ENCODE assay signal across 8 cellular contexts in genomic region chr19:31356587-31357314, GRCh38. TPM values are rescaled to one million over a fixed set of nuclear protein-coding genes. Genes with fewer than 3 reads are reported as not detected.
DNase-seq lines count a peak whose midpoint lies in the region; ATAC-seq, FAIRE-seq and TF ChIP-seq lines count a peak whose summit lies in the region.

No MANE protein-coding gene starts in this region.

- no peak overlapping the region for H3K27ac ChIP-seq in esophagus squamous epithelium

- peaks cover 81% of the 10 kb centered on the region for H3K27me3 Mint-ChIP-seq in activated CD8-positive, alpha-beta T cell treated with anti-CD3 and anti-CD28 coated beads for 36 hours

- peak; percentile 91 for ATAC-seq in activated CD8-positive, alpha-beta T cell treated with anti-CD3 and anti-CD28 coated beads for 36 hours
- no peak for ATAC-seq in GM18868 (IDR thresholded peaks at IDR 0.05; ENCODE audit: unreplicated experiment)
- ATAC-seq in GM18520 (IDR thresholded peaks at IDR 0.05; ENCODE audit: unreplicated experiment), result no peak

- FAIRE-seq in D721Med (lab: Jason Lieb, UNC), result no peak

- H3K36me3 ChIP-seq in H7 (replicated peaks; ENCODE audit: control insufficient read depth, insufficient read depth, low read length) (no peaks in the 10 kb centered on the region), esophagus squamous epithelium (no peaks in the 10 kb centered on the region)

- peak; percentile 93 for DNase-seq in H7
- DNase-seq in activated CD8-positive, alpha-beta T cell treated with anti-CD3 and anti-CD28 coated beads for 36 hours, result peak; percentile 77
- no peak for DNase-seq in esophagus squamous epithelium (lab: John Stamatoyannopoulos, UW)
- DNase-seq in retina, result peak; percentile 45
- no peak for DNase-seq in D721Med (ENCODE audit: insufficient read length, low spot score)
- DNase-seq in NCI-H2081 (lab: John Stamatoyannopoulos, UW), result no peak

- H3K9me3 Mint-ChIP-seq in activated CD8-positive, alpha-beta T cell treated with anti-CD3 and anti-CD28 coated beads for 36 hours, result no peaks in the 10 kb centered on the region

- POLR2A ChIA-PET in activated CD8-positive, alpha-beta T cell treated with anti-CD3 and anti-CD28 coated beads for 36 hours (lab: Charles Lee), result no interaction called here

- H3K4me3 Mint-ChIP-seq in activated CD8-positive, alpha-beta T cell treated with anti-CD3 and anti-CD28 coated beads for 36 hours, result no peak overlapping the region

- no peaks in the 10 kb centered on the region for H3K9me3 ChIP-seq in esophagus squamous epithelium

- no peak for TF ChIP-seq POLR2A in esophagus squamous epithelium (IDR thresholded peaks at IDR 0.05)

- peaks cover 33% of the 10 kb centered on the region for H3K4me1 Mint-ChIP-seq in activated CD8-positive, alpha-beta T cell treated with anti-CD3 and anti-CD28 coated beads for 36 hours (ENCODE audit: low read depth)

- H3K27me3 ChIP-seq in H7 (ENCODE audit: control insufficient read depth, insufficient read depth, low read length) (peaks cover 54% of the 10 kb centered on the region), esophagus squamous epithelium (peaks cover 0 to 68% (median 8%) of the 10 kb centered on the region in 4 donors)

- 15 to 17% methylated on average over 19 to 28 of the region's 33 CpGs for WGBS in esophagus squamous epithelium, 2 donors

- H3K27ac Mint-ChIP-seq in activated CD8-positive, alpha-beta T cell treated with anti-CD3 and anti-CD28 coated beads for 36 hours, result no peak overlapping the region

- TF ChIP-seq CTCF in activated CD8-positive, alpha-beta T cell treated with anti-CD3 and anti-CD28 coated beads for 36 hours (IDR thresholded peaks at IDR 0.05), result peak; percentile 65
- TF ChIP-seq CTCF in esophagus squamous epithelium (IDR thresholded peaks at IDR 0.05), result peak; percentile 16 to 65 (median 50)
- no peak for TF ChIP-seq CTCF in D721Med (IDR thresholded peaks at IDR 0.05; ENCODE audit: insufficient read depth, missing control alignments)

- H3K4me3 ChIP-seq in H7 (ENCODE audit: insufficient read depth, low read depth, low read length) (peak overlapping the region; percentile 13), esophagus squamous epithelium (peak overlapping the region in 1 of 4 donors; percentile 46)

- peaks cover 11 to 38% (median 14%) of the 10 kb centered on the region in 3 donors for H3K4me1 ChIP-seq in esophagus squamous epithelium

- intact Hi-C loops in activated CD8-positive, alpha-beta T cell treated with anti-CD3 and anti-CD28 coated beads for 36 hours (cut with micrococcal nuclease), result loop anchor here (2.0 to 10.0 kb wide), 4 partner anchors 142 to 674 kb away; no protein-coding TSS in a partner anchor
- intact Hi-C loops in esophagus squamous epithelium (cut with DNase I), result no loop called here

- H3K36me3 Mint-ChIP-seq in activated CD8-positive, alpha-beta T cell treated with anti-CD3 and anti-CD28 coated beads for 36 hours (ENCODE audit: low read depth), result no peaks in the 10 kb centered on the region

- CTCF ChIA-PET in activated CD8-positive, alpha-beta T cell treated with anti-CD3 and anti-CD28 coated beads for 36 hours (lab: Charles Lee), result interaction anchor here (1.3 to 2.5 kb wide), 4 partner anchors 9 to 674 kb away, joined by 3 to 7 read pairs (median 4); no protein-coding TSS in a partner anchor

RNA-seq across cellular contexts. Expression of gene TSHZ3, which starts 7.5 kb away (rescaled TPM):
- 2.0 and 2.7 TPM in 2 replicates for total RNA-seq in H7 (2014; rRNA removed; shearing (Covaris generic))
- total RNA-seq in activated CD8-positive, alpha-beta T cell treated with anti-CD3 and anti-CD28 coated beads for 36 hours, result under 1 TPM; 0.16 to 0.38 TPM
- 1 to 10 TPM in 3 of 4 donors, under 1 TPM in 1; 0.19 to 5.3 (median 1.9) TPM for total RNA-seq in esophagus squamous epithelium

Comparison
In these comparisons a context has a peak if more than half of its experiments do, and no peak if none do; other contexts are left out.
1. DNase-seq: peak in H7 (single experiment), activated CD8-positive, alpha-beta T cell treated with anti-CD3 and anti-CD28 coated beads for 36 hours (single experiment) and retina (single experiment); none in esophagus squamous epithelium (single experiment), D721Med (single experiment) and NCI-H2081 (0 of 2).